18 cellular contexts compared by ENCODE assay signal in genomic region chr9:136979769-136980587, GRCh38.
DNase-seq lines count a peak whose midpoint lies in the region.
"Had no signal": no experiment of that assay in that cellular context is flagged by ENCODE, and none has a peak within 500 bp of the region (broad histone marks: within the 10 kb centered on the region; RNA-seq: fewer than 3 reads in every experiment).

No MANE protein-coding gene starts in this region.

- H3K27me3 ChIP-seq in BLaER1 (peaks cover 30% of the 10 kb centered on the region), NT2/D1 (ENCODE audit: insufficient read depth, insufficient read length) (peaks cover 12% of the 10 kb centered on the region), layer of hippocampus (ENCODE audit: control insufficient read depth, insufficient read depth, low read length) (peaks cover 4% of the 10 kb centered on the region)

- H3K4me1 ChIP-seq in BLaER1 (peaks cover 45% of the 10 kb centered on the region), NT2/D1 (ENCODE audit: insufficient read depth, insufficient read length) (peaks cover 50% of the 10 kb centered on the region)
- H3K4me1 ChIP-seq: breast epithelium had no signal

- H4K20me1 ChIP-seq in BLaER1: no peaks in the 10 kb centered on the region

- H3K36me3 ChIP-seq in BLaER1: no peaks in the 10 kb centered on the region
- H3K36me3 ChIP-seq in NT2/D1 (ENCODE audit: insufficient read depth, insufficient read length, low read length): no peaks in the 10 kb centered on the region
- H3K36me3 ChIP-seq: breast epithelium had no signal

- DNase-seq in NT2/D1 (ENCODE audit: low read depth, low spot score) (no peak), Kasumi-1 (lab: John Stamatoyannopoulos, UW) (no peak), RKO (ENCODE audit: low spot score) (no peak), NCI-H446 (lab: John Stamatoyannopoulos, UW) (no peak)
- DNase-seq: ACHN; activated CD4-positive, alpha-beta T cell treated with anti-CD3 and anti-CD28 coated beads for 1 hour; activated naive CD4-positive, alpha-beta T cell treated with Interleukin-2 at 50 U/mL for 16 hours; activated T-cell treated with anti-CD3 and anti-CD28 coated beads, Interleukin-2, amount 50 U/mL, for 48 hours; amniotic stem cell; MV-4-11; NCI-H1694 treated with DMSO at 0.1 percent for 48 hours; NCI-H748 treated with DMSO at 0.1 percent for 48 hours; stimulated activated CD8-positive, alpha-beta memory T cell treated with anti-CD3 and anti-CD28 coated beads, Interleukin-4, amount 100 ng/mL, for 48 hours; T-cell had no signal

- peak overlapping the region; percentile 45 for H3K4me2 ChIP-seq in BLaER1
- H3K4me2 ChIP-seq: KMS-11 had no signal

- H3K9me3 ChIP-seq in BLaER1 (no peaks in the 10 kb centered on the region), NT2/D1 (ENCODE audit: insufficient read depth, low read length) (no peaks in the 10 kb centered on the region)
- H3K9me3 ChIP-seq: breast epithelium had no signal

- no peak overlapping the region for H3K27ac ChIP-seq in BLaER1
- peak overlapping the region; percentile 38 for H3K27ac ChIP-seq in layer of hippocampus (ENCODE audit: low read depth, low read length)
- H3K27ac ChIP-seq: breast epithelium, KMS-11 had no signal

- H3K4me3 ChIP-seq in BLaER1 (no peak overlapping the region), NT2/D1 (ENCODE audit: insufficient read length, low read depth) (no peak overlapping the region)
- H3K4me3 ChIP-seq: breast epithelium had no signal

- no peak overlapping the region for H3K9ac ChIP-seq in BLaER1
- peak overlapping the region; percentile 50 for H3K9ac ChIP-seq in NT2/D1 (ENCODE audit: insufficient read length, low read depth)
- H3K9ac ChIP-seq: KMS-11 had no signal
